8 cellular contexts compared by ENCODE assay signal in the genomic region with DNA sequence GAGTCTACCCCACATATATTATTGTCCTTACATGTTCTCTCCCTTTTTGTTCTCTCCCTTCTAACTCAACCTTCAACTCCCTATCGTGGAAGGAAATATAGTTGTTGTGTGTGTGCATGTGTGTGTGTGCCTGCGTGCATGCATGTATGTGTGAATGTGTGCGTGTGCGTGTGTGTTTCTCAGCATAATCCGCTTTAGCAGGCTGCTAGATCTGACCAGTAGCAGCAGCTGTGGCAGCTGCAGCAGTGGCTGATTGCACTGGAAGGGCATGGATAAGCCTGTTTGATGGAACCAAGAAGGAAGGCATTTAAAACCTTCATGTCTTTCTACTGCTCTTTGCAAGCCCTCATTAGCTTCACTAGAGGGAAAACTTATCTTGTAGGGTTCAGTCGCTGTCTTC.
DNase-seq lines count a peak whose midpoint lies in the region; ATAC-seq, FAIRE-seq and TF ChIP-seq lines count a peak whose summit lies in the region.

No MANE protein-coding gene starts in this region.

- peak; percentile 10 for ATAC-seq in HG03442 (IDR thresholded peaks at IDR 0.05; ENCODE audit: unreplicated experiment)
- peak; percentile 48 for ATAC-seq in K562
- ATAC-seq in naive B cell (ENCODE audit: low read depth in 2 of 2) = no peak

- H3K27me3 Mint-ChIP-seq in naive B cell (no peaks in the 10 kb centered on the region), osteocyte (ENCODE audit: unreplicated experiment) (no peaks in the 10 kb centered on the region)

- H3K27ac Mint-ChIP-seq in naive B cell = peak overlapping the region in 2 of 6 donors; percentile 34 to 68
- no peak overlapping the region for H3K27ac Mint-ChIP-seq in osteocyte (ENCODE audit: unreplicated experiment)

- H3K4me3 ChIP-seq in BE2C (ENCODE audit: low read depth, low read length) (peak overlapping the region; percentile 46; the same call in 1 of the 2 replicates), K562 (no peak overlapping the region)

- H2AFZ ChIP-seq in K562 (ENCODE audit: low read depth, low read length) = peak overlapping the region; percentile 98

- FAIRE-seq in K562 (lab: Jason Lieb, UNC) = peak; percentile 26

- intact Hi-C loops in K562 (cut with micrococcal nuclease) = loop anchor here (5.0 kb wide), 1 partner anchor 63 kb away; a partner anchor contains a TSS

- no peaks in the 10 kb centered on the region for H3K9me3 Mint-ChIP-seq in naive B cell
- no peaks in the 10 kb centered on the region for H3K9me3 Mint-ChIP-seq in osteocyte (ENCODE audit: unreplicated experiment)

- peak overlapping the region; percentile 87 for H3K4me2 ChIP-seq in K562 (ENCODE audit: insufficient read depth, low read length)

- H3K4me1 Mint-ChIP-seq in naive B cell (peaks cover 11 to 19% (median 11%) of the 10 kb centered on the region in 3 donors), osteocyte (ENCODE audit: unreplicated experiment) (peaks cover 11% of the 10 kb centered on the region)

- POLR2A ChIA-PET in K562 (lab: Yijun Ruan, JAX) = interaction anchor here (0.6 kb wide), 1 partner anchor 272 kb away, joined by 4 read pairs; no protein-coding TSS in a partner anchor

- no peaks in the 10 kb centered on the region for H4K20me1 ChIP-seq in K562 (replicated peaks; ENCODE audit: control insufficient read depth, insufficient read depth, low read length)

- H3K36me3 ChIP-seq in BE2C (no peaks in the 10 kb centered on the region), K562 (ENCODE audit: control insufficient read depth, insufficient read depth, low read length) (no peaks in the 10 kb centered on the region)

- no peak for TF ChIP-seq POLR2A in K562 (conservative IDR thresholded peaks at IDR 0.05)

- DNase-seq in BE2C = no peak
- peak in 1 of 4 experiments; percentile 28 for DNase-seq in K562 (ENCODE audit: extremely low read depth in 1 of 4, low spot score in 3 of 4)
- DNase-seq in naive B cell = no peak
- DNase-seq in NCI-H510A (lab: John Stamatoyannopoulos, UW) = no peak
- no peak for DNase-seq in NCI-H2029 (lab: John Stamatoyannopoulos, UW)
- DNase-seq in osteocyte (ENCODE audit: extremely low spot score, unreplicated experiment) = no peak
- no peak for DNase-seq in RPMI8226

- H3K9me3 ChIP-seq in BE2C = no peaks in the 10 kb centered on the region
- no peaks in the 10 kb centered on the region for H3K9me3 ChIP-seq in K562 (replicated peaks; ENCODE audit: control insufficient read depth, insufficient read depth, low read depth, low read length)

- H3K9me1 ChIP-seq in K562 (ENCODE audit: control insufficient read depth, insufficient read depth, low read length) = no peaks in the 10 kb centered on the region

- H3K36me3 Mint-ChIP-seq in naive B cell (no peaks in the 10 kb centered on the region), osteocyte (ENCODE audit: unreplicated experiment) (no peaks in the 10 kb centered on the region)

- no peak overlapping the region for H3K27ac ChIP-seq in K562 (ENCODE audit: extremely low read depth, low read depth, low read length)

- H3K4me3 Mint-ChIP-seq in naive B cell = peak overlapping the region in 6 of 8 donors; percentile 66 to 92 (median 84)
- no peak overlapping the region for H3K4me3 Mint-ChIP-seq in osteocyte (ENCODE audit: unreplicated experiment)

- in situ Hi-C loops in K562 (cut with MboI) = no loop called here

- WGBS in K562 (ENCODE audit: insufficient coverage, low coverage, missing lambda C conversion rate) = 39% methylated on average over 6 of the region's 6 CpGs

- no peaks in the 10 kb centered on the region for H3K79me2 ChIP-seq in K562 (ENCODE audit: control insufficient read depth, insufficient read depth, low read length)

- CTCF ChIA-PET in K562 (lab: Yijun Ruan, JAX; ENCODE audit: low intra/inter-chr PET ratio) = no interaction called here

- H3K4me1 ChIP-seq in BE2C = peaks cover 17% of the 10 kb centered on the region
- H3K4me1 ChIP-seq in K562 (replicated peaks in 1 of 2; ENCODE audit: control insufficient read depth in 2 of 2, insufficient read depth in 2 of 2, low read length in 2 of 2) = peaks cover 2 to 25% of the 10 kb centered on the region in 2 experiments; a peak in 3 of 5 replicates

- no TSS peak for BruUV-seq in K562 (replicated peaks; lab: Mats Ljungman, UMichigan)

- no peak for TF ChIP-seq CTCF in BE2C (IDR thresholded peaks at IDR 0.05; ENCODE audit: low read depth, low read length)
- TF ChIP-seq CTCF in K562 (IDR thresholded peaks at IDR 0.05 in 2 of 3, conservative IDR thresholded peaks at IDR 0.05 in 1 of 3; ENCODE audit: insufficient read depth in 2 of 3, low read depth in 1 of 3, low read length in 3 of 3) = no peak
- no peak for TF ChIP-seq CTCF in osteocyte (IDR thresholded peaks at IDR 0.05)

- peak overlapping the region in 1 of 2 experiments; percentile 55; a peak in 3 of 4 replicates for H3K9ac ChIP-seq in K562 (ENCODE audit: insufficient read depth in 1 of 2, low read depth in 2 of 2, low read length in 2 of 2)

- TF ChIP-seq RAD21 in K562 (CRISPR knock-in tag; conservative IDR thresholded peaks at IDR 0.05 in 1 of 2, IDR thresholded peaks at IDR 0.05 in 1 of 2) = 0 out of 4 replicates have a peak, but pooled peaks of 1 of the 2 experiments have one; percentile 2

- no peak for TF ChIP-seq EP300 in K562 (IDR thresholded peaks at IDR 0.05; ENCODE audit: low read length)

- H3K27me3 ChIP-seq in BE2C (no peaks in the 10 kb centered on the region), K562 (ENCODE audit: control insufficient read depth in 2 of 2, insufficient read depth in 2 of 2, low read length in 2 of 2) (no peaks in the 10 kb centered on the region)

TF ChIP-seq in K562, 482 proteins besides CTCF, POLR2A, EP300 and RAD21 (continues in another document):
- no peak for TF ChIP-seq NONO (IDR thresholded peaks at IDR 0.05; ENCODE audit: low read depth in 2 of 2, low read length in 1 of 2)
- TF ChIP-seq CBFA2T3 (IDR thresholded peaks at IDR 0.05) = 0 out of 2 replicates have a peak, but pooled peaks have one; percentile 28
- no peak for TF ChIP-seq C11orf30 (IDR thresholded peaks at IDR 0.05; ENCODE audit: low read depth)
- peak; percentile 76; the same call in 1 of the 2 replicates for TF ChIP-seq ELF4 (CRISPR knock-in tag; IDR thresholded peaks at IDR 0.05)
- TF ChIP-seq, protein P1, sequence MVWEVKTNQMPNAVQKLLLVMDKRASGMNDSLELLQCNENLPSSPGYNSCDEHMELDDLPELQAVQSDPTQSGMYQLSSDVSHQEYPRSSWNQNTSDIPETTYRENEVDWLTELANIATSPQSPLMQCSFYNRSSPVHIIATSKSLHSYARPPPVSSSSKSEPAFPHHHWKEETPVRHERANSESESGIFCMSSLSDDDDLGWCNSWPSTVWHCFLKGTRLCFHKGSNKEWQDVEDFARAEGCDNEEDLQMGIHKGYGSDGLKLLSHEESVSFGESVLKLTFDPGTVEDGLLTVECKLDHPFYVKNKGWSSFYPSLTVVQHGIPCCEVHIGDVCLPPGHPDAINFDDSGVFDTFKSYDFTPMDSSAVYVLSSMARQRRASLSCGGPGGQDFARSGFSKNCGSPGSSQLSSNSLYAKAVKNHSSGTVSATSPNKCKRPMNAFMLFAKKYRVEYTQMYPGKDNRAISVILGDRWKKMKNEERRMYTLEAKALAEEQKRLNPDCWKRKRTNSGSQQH (CRISPR knock-in tag; IDR thresholded peaks at IDR 0.05) = 0 out of 2 replicates have a peak, but pooled peaks have one; percentile 14
- no peak for TF ChIP-seq HMGN3 (IDR thresholded peaks at IDR 0.05; ENCODE audit: borderline replicate concordance, extremely low read depth, insufficient read length, low read depth, low read length)
- no peak for TF ChIP-seq MIER1 (IDR thresholded peaks at IDR 0.05; ENCODE audit: low read depth)
- TF ChIP-seq, protein P2, sequence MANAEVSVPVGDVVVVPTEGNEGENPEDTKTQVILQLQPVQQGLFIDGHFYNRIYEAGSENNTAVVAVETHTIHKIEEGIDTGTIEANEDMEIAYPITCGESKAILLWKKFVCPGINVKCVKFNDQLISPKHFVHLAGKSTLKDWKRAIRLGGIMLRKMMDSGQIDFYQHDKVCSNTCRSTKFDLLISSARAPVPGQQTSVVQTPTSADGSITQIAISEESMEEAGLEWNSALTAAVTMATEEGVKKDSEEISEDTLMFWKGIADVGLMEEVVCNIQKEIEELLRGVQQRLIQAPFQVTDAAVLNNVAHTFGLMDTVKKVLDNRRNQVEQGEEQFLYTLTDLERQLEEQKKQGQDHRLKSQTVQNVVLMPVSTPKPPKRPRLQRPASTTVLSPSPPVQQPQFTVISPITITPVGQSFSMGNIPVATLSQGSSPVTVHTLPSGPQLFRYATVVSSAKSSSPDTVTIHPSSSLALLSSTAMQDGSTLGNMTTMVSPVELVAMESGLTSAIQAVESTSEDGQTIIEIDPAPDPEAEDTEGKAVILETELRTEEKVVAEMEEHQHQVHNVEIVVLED (CRISPR knock-in tag; IDR thresholded peaks at IDR 0.05) = no peak
- TF ChIP-seq, protein P3, sequence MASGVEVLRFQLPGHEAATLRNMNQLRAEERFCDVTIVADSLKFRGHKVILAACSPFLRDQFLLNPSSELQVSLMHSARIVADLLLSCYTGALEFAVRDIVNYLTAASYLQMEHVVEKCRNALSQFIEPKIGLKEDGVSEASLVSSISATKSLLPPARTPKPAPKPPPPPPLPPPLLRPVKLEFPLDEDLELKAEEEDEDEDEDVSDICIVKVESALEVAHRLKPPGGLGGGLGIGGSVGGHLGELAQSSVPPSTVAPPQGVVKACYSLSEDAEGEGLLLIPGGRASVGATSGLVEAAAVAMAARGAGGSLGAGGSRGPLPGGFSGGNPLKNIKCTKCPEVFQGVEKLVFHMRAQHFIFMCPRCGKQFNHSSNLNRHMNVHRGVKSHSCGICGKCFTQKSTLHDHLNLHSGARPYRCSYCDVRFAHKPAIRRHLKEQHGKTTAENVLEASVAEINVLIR (CRISPR knock-in tag; IDR thresholded peaks at IDR 0.05) = no peak
- TF ChIP-seq ZNF668 (CRISPR knock-in tag; IDR thresholded peaks at IDR 0.05) = no peak
- no peak for TF ChIP-seq BMI1 (IDR thresholded peaks at IDR 0.05; ENCODE audit: low read length)
- TF ChIP-seq NCOA6 (IDR thresholded peaks at IDR 0.05) = no peak
- TF ChIP-seq, protein P4, sequence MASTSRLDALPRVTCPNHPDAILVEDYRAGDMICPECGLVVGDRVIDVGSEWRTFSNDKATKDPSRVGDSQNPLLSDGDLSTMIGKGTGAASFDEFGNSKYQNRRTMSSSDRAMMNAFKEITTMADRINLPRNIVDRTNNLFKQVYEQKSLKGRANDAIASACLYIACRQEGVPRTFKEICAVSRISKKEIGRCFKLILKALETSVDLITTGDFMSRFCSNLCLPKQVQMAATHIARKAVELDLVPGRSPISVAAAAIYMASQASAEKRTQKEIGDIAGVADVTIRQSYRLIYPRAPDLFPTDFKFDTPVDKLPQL (IDR thresholded peaks at IDR 0.05; ENCODE audit: extremely low read depth, insufficient read length) = no peak
- TF ChIP-seq ZNF57 (CRISPR knock-in tag; IDR thresholded peaks at IDR 0.05) = no peak
- TF ChIP-seq ZNF444 (CRISPR knock-in tag; IDR thresholded peaks at IDR 0.05) = no peak
- no peak for TF ChIP-seq PTRF (tag; IDR thresholded peaks at IDR 0.05)
- no peak for TF ChIP-seq SMARCC2 (IDR thresholded peaks at IDR 0.05; ENCODE audit: low read depth)
- no peak for TF ChIP-seq YBX1 (IDR thresholded peaks at IDR 0.05)
- TF ChIP-seq XRCC4 (IDR thresholded peaks at IDR 0.05; ENCODE audit: extremely low read depth, insufficient read depth, insufficient read length) = no peak

Comparison
In these comparisons a context has a peak if more than half of its experiments do, and no peak if none do; other contexts are left out.
1. ATAC-seq: peak in HG03442 (single experiment) and K562 (single experiment); none in naive B cell (0 of 2).